In the genomic region with DNA sequence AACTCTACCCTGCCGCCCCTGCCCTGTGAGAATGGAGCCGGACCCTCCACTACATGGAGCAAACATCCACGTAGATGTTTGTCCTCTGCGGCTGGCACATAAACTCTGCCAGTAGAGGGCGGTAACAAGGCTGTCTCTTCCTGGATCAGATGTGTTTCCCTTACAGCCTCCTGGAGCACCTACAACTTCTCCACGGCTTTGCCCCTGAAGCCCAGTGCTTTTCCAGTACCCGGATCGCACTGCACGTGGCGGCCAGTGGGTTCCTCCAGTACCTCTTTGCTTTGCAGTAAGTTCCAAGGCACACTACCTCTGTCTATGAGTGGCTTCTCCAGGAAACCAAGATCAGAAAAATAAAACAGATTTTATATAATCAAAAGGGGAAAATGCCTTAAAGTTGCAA, we compare ENCODE assay signal across 8 cellular contexts.
DNase-seq lines count a peak whose midpoint lies in the region; ATAC-seq, FAIRE-seq and TF ChIP-seq lines count a peak whose summit lies in the region.

No MANE protein-coding gene starts in this region.

- DNase-seq in COLO668 (lab: John Stamatoyannopoulos, UW; ENCODE audit: unreplicated experiment) (peak; percentile 11), H54 (ENCODE audit: insufficient read length, low spot score) (peak; percentile 18), OCI-M1 (lab: John Stamatoyannopoulos, UW) (peak; percentile 71), iPS-NIHi11 (ENCODE audit: low spot score) (peak; percentile 82), cerebellar nuclear complex (lab: John Stamatoyannopoulos, UW) (no peak), HCEC 1CT (no peak), NCI-H774 (lab: John Stamatoyannopoulos, UW) (no peak)

- no peak for TF ChIP-seq POLR2A in H54 (IDR thresholded peaks at IDR 0.05; ENCODE audit: low read depth, low read length)

- FAIRE-seq in H54 (lab: Jason Lieb, UNC): no peak

- ATAC-seq in GM21367 (IDR thresholded peaks at IDR 0.05; ENCODE audit: unreplicated experiment): no peak

Comparison
In these comparisons a context has a peak if more than half of its experiments do, and no peak if none do; other contexts are left out.
1. DNase-seq: peak in COLO668 (single experiment), H54 (single experiment), OCI-M1 (single experiment) and iPS-NIHi11 (single experiment); none in cerebellar nuclear complex (0 of 2), HCEC 1CT (single experiment) and NCI-H774 (single experiment).